Comparison of ENCODE assay signal across 24 cellular contexts in genomic region chr14:96261053-96261452, GRCh38. TPM values are rescaled to one million over a fixed set of nuclear protein-coding genes. Genes with fewer than 3 reads are reported as not detected.
DNase-seq lines count a peak whose midpoint lies in the region; ATAC-seq, FAIRE-seq and TF ChIP-seq lines count a peak whose summit lies in the region.
"Had no signal": no experiment of that assay in that cellular context is flagged by ENCODE, and none has a peak within 500 bp of the region (broad histone marks: within the 10 kb centered on the region; RNA-seq: fewer than 3 reads in every experiment).

No MANE protein-coding gene starts in this region.

- H3K9me3 ChIP-seq in A549 (peaks cover 8% of the 10 kb centered on the region), IMR-90 (ENCODE audit: control insufficient read depth, insufficient read depth, low read length) (peaks cover 5% of the 10 kb centered on the region), hepatocyte (ENCODE audit: low read depth) (no peaks in the 10 kb centered on the region)

- H4K20me1 ChIP-seq in IMR-90 (ENCODE audit: insufficient read depth, low read length) (peaks cover 34% of the 10 kb centered on the region), hepatocyte (ENCODE audit: insufficient read depth, poor library complexity, severe bottlenecking) (no peaks in the 10 kb centered on the region)

- POLR2A ChIA-PET in A549 (lab: Yijun Ruan, JAX): interaction anchor here (1.1 kb wide), 1 partner anchor 14 kb away, joined by 4 read pairs; no protein-coding TSS in a partner anchor
- POLR2A ChIA-PET in IMR-90 (lab: Charles Lee; ENCODE audit: unreplicated experiment): no interaction called here

- H2BK120ac ChIP-seq in IMR-90 (ENCODE audit: low read depth, low read length): peak overlapping the region; percentile 47

- peak overlapping the region; percentile 53; the same call in 1 of the 2 replicates for H3K14ac ChIP-seq in IMR-90 (replicated peaks; ENCODE audit: low read depth, low read length)

- peak overlapping the region; percentile 86 for H2BK5ac ChIP-seq in IMR-90 (ENCODE audit: low read depth, low read length, poor library complexity, severe bottlenecking)

- TF ChIP-seq POLR2A in A549 (IDR thresholded peaks at IDR 0.05; ENCODE audit: low read length): no peak
- no peak for TF ChIP-seq POLR2A in IMR-90 (IDR thresholded peaks at IDR 0.05; ENCODE audit: low read depth, low read length)

- peak overlapping the region; percentile 57 for H3K4me2 ChIP-seq in A549
- H3K4me2 ChIP-seq in IMR-90 (ENCODE audit: low read depth, low read length): peak overlapping the region; percentile 40
- H3K4me2 ChIP-seq in hepatocyte: no peak overlapping the region

- dilution Hi-C loops in IMR-90 (cut with HindIII; ENCODE audit: low sequenced_read_pairs, unreplicated experiment): no loop called here

- H3K4ac ChIP-seq in IMR-90 (ENCODE audit: low read depth, low read length): peak overlapping the region; percentile 64

- no peak for TF ChIP-seq EP300 in A549 (IDR thresholded peaks at IDR 0.05)

- peaks cover 27 to 70% of the 10 kb centered on the region in 2 experiments; a peak in 3 of 4 replicates for H3K79me1 ChIP-seq in IMR-90 (ENCODE audit: low read depth in 1 of 2, low read length in 2 of 2)

- TF ChIP-seq RAD21 in A549 (conservative IDR thresholded peaks at IDR 0.05 in 1 of 2, IDR thresholded peaks at IDR 0.05 in 1 of 2) (no peak), IMR-90 (IDR thresholded peaks at IDR 0.05; ENCODE audit: low read length) (no peak)

- H3K18ac ChIP-seq in IMR-90 (ENCODE audit: low read depth, low read length): peak overlapping the region; percentile 87

- H3K56ac ChIP-seq in IMR-90 (ENCODE audit: extremely low read depth, insufficient read depth, low read length): peak overlapping the region; percentile 51

- no peaks in the 10 kb centered on the region for H3K9me2 ChIP-seq in hepatocyte (replicated peaks; ENCODE audit: insufficient read depth)

- peak overlapping the region; percentile 68 for H2AK5ac ChIP-seq in IMR-90 (ENCODE audit: low read depth, low read length)

- ATAC-seq in A549 (peak in 1 of 2 experiments; percentile 10; a peak in 2 of 6 replicates), IMR-90 (ENCODE audit: low read depth) (no peak), HG02588 (IDR thresholded peaks at IDR 0.05; ENCODE audit: unreplicated experiment) (no peak), HG02571 (IDR thresholded peaks at IDR 0.05; ENCODE audit: unreplicated experiment) (no peak)
- ATAC-seq: T-cell had no signal

- H2BK20ac ChIP-seq in IMR-90 (ENCODE audit: low read depth, low read length): peak overlapping the region; percentile 72

- peaks cover 16% of the 10 kb centered on the region for H3K9me1 ChIP-seq in IMR-90 (ENCODE audit: insufficient read depth, low read length)

- peaks cover 12% of the 10 kb centered on the region for H3K79me2 ChIP-seq in hepatocyte

- peak overlapping the region; percentile 79 for H4K5ac ChIP-seq in IMR-90 (ENCODE audit: low read depth, low read length)

- peak overlapping the region; percentile 49 for H3K9ac ChIP-seq in IMR-90 (ENCODE audit: low read depth, low read length)

- H3K4me3 ChIP-seq in A549: no peak overlapping the region
- H3K4me3 ChIP-seq in IMR-90 (ENCODE audit: insufficient read depth, low read depth, low read length): no peak overlapping the region
- H3K4me3 ChIP-seq in hepatocyte: no peak overlapping the region

- peaks cover 57% of the 10 kb centered on the region for H3K36me3 ChIP-seq in IMR-90 (ENCODE audit: control insufficient read depth, insufficient read depth, low read length)
- no peaks in the 10 kb centered on the region for H3K36me3 ChIP-seq in hepatocyte (replicated peaks; ENCODE audit: insufficient read depth, low read depth)

- no peaks in the 10 kb centered on the region for H3K27me3 ChIP-seq in IMR-90 (ENCODE audit: control insufficient read depth, insufficient read depth, low read length)
- no peaks in the 10 kb centered on the region for H3K27me3 ChIP-seq in hepatocyte

- H4K8ac ChIP-seq in IMR-90 (ENCODE audit: low read depth in 2 of 2, low read length in 2 of 2): peak overlapping the region; percentile 16 to 34; a peak in 3 of 4 replicates

- no peak overlapping the region for H2AK9ac ChIP-seq in IMR-90 (replicated peaks; ENCODE audit: low read depth, low read length, poor library complexity)

- WGBS in A549 (ENCODE audit: missing lambda C conversion rate): 42% methylated on average over 5 of the region's 5 CpGs
- WGBS in IMR-90 (ENCODE audit: extremely low coverage in 2 of 2, insufficient read length in 1 of 2), 2 experiments: no CpG with 5 or more reads among the region's 5 CpGs
- 61% methylated on average over 5 of the region's 5 CpGs for WGBS in hepatocyte (ENCODE audit: low lambda C conversion rate, missing lambda C conversion rate)

- peak overlapping the region; percentile 63; the same call in 1 of the 2 replicates for H3K23ac ChIP-seq in IMR-90 (ENCODE audit: low read depth, low read length)

- BruUV-seq in IMR-90 (replicated peaks; lab: Mats Ljungman, UMichigan): no TSS peak

- no peak for DNase-seq in A549 (ENCODE audit: low read depth in 1 of 2, low spot score in 1 of 2)
- peak; percentile 35 for DNase-seq in IMR-90
- DNase-seq in NCI-H748 treated with DMSO at 0.1 percent for 48 hours (lab: John Stamatoyannopoulos, UW): peak; percentile 39
- no peak for DNase-seq in hepatocyte (ENCODE audit: low spot score)
- no peak for DNase-seq in frontal cortex (ENCODE audit: low spot score in 2 of 2)
- DNase-seq in mesenteric fat pad (ENCODE audit: low spot score): no peak
- DNase-seq: activated CD4-positive, alpha-beta T cell treated with anti-CD3 and anti-CD28 coated beads, Interleukin-2, amount 50 U/mL, for 48 hours; activated naive CD4-positive, alpha-beta T cell; activated T-cell treated with anti-CD3 and anti-CD28 coated beads for 4 hours; caudate nucleus; CD4-positive, CD25-positive, alpha-beta regulatory T cell; left cardiac atrium; MM.1S; stimulated activated CD4-positive, alpha-beta T cell treated with anti-CD3 and anti-CD28 coated beads, Interleukin-4, amount 100 ng/mL, for 1 hour; T-cell had no signal

- intact Hi-C loops in IMR-90 (cut with micrococcal nuclease): loop anchor here (10.0 kb wide), 1 partner anchor 726 kb away; the partner anchor contains the start of gene GLRX5

- peak overlapping the region; percentile 67 for H4K91ac ChIP-seq in IMR-90 (ENCODE audit: insufficient read depth, low read depth, low read length)

- FAIRE-seq in A549 (lab: Jason Lieb, UNC) (no peak), frontal cortex (lab: Jason Lieb, UNC) (no peak)

- CTCF ChIA-PET in A549 (lab: Yijun Ruan, JAX): interaction anchor here (0.7 to 7.0 kb wide), 7 partner anchors 9 to 166 kb away, joined by 3 to 65 read pairs (median 5); no protein-coding TSS in a partner anchor
- CTCF ChIA-PET in IMR-90 (lab: Yijun Ruan, JAX): interaction anchor here (1.2 kb wide), 1 partner anchor 162 kb away, joined by 4 read pairs; no protein-coding TSS in a partner anchor

- peak overlapping the region; percentile 55 for H2BK15ac ChIP-seq in IMR-90 (ENCODE audit: low read depth, low read length)

- in situ Hi-C loops in IMR-90 (cut with MboI; ENCODE audit: low sequenced_read_pairs): loop anchor here (25.0 kb wide), 1 partner anchor 724 kb away; the partner anchor contains the start of gene GLRX5

- H3K4me1 ChIP-seq in A549: peaks cover 23% of the 10 kb centered on the region
- H3K4me1 ChIP-seq in IMR-90 (ENCODE audit: control insufficient read depth, insufficient read depth, low read length): peaks cover 32% of the 10 kb centered on the region
- H3K4me1 ChIP-seq in hepatocyte (ENCODE audit: insufficient read depth): no peaks in the 10 kb centered on the region

- H2AFZ ChIP-seq in IMR-90 (replicated peaks; ENCODE audit: low read length, poor library complexity): no peak overlapping the region
- H2AFZ ChIP-seq in hepatocyte: no peak overlapping the region

- TF ChIP-seq CTCF in A549 (IDR thresholded peaks at IDR 0.05) (no peak), IMR-90 (conservative IDR thresholded peaks at IDR 0.05; ENCODE audit: low read depth, low read length) (no peak), hepatocyte (IDR thresholded peaks at IDR 0.05; ENCODE audit: poor library complexity) (no peak)

- peak overlapping the region; percentile 62 to 64 for H3K27ac ChIP-seq in A549
- H3K27ac ChIP-seq in IMR-90 (ENCODE audit: insufficient read depth, low read length): peak overlapping the region; percentile 88; the same call in 1 of the 2 replicates
- H3K27ac ChIP-seq in hepatocyte: peak overlapping the region; percentile 8
- H3K27ac ChIP-seq: epithelial cell of prostate had no signal

TF ChIP-seq in A549, 52 proteins besides CTCF, POLR2A, EP300 and RAD21 (continues in another document):
- TF ChIP-seq HOXB13 (CRISPR knock-in tag; IDR thresholded peaks at IDR 0.05; ENCODE audit: low read depth) (no peak), EHMT2 (IDR thresholded peaks at IDR 0.05; ENCODE audit: low read depth) (no peak)

TF ChIP-seq in IMR-90, 13 proteins besides CTCF, POLR2A, EP300 and RAD21 (continues in another document):
- TF ChIP-seq CEBPB (IDR thresholded peaks at IDR 0.05; ENCODE audit: low read depth, low read length): no peak
- TF ChIP-seq MXI1 (IDR thresholded peaks at IDR 0.05; ENCODE audit: borderline replicate concordance, low read depth, low read length): no peak

RNA-seq across cellular contexts. Expression of gene BDKRB1, which starts 5.0 kb away (rescaled TPM):
- polyA plus RNA-seq in A549 (2011; rRNA removed): 3.3 and 3.5 TPM in 2 replicates
- polyA plus RNA-seq in A549 (2012; cell fraction: cytosol; rRNA removed): 1.4 and 2.8 TPM in 2 replicates
- 5.9 and 7.0 TPM in 2 replicates for polyA plus RNA-seq in A549 (2012; cell fraction: nucleus; rRNA removed)
- 2.6 to 3.3 TPM (median 2.8 TPM) in 3 replicates for polyA plus RNA-seq in A549 (2017; fragmentation: RNase III; extraction: RNeasy Plus Mini Kit Qiagen cat#74134 plus additional on column Dnase treatment)
- polyA minus RNA-seq in A549 (2011; rRNA and poly(A)+ RNA removed): 1.7 and 2.5 TPM in 2 replicates
- 51.4 and 56.5 TPM in 2 replicates for total RNA-seq in IMR-90 (2012; rRNA removed)
- 130 and 142 TPM in 2 replicates for polyA plus RNA-seq in IMR-90 (2012; rRNA removed)
- 48.1 and 276 TPM in 2 replicates for polyA plus RNA-seq in IMR-90 (2012; cell fraction: cytosol; rRNA removed)
- polyA plus RNA-seq in IMR-90 (2012; cell fraction: nucleus; rRNA removed; ENCODE audit: low replicate concordance): 226 and 290 TPM in 2 replicates
- total RNA-seq in hepatocyte: 11.9 and 15.3 TPM in 2 replicates
- polyA plus RNA-seq in hepatocyte: 33.0 and 48.6 TPM in 2 replicates
- total RNA-seq in frontal cortex: 0.41 TPM
- 0.71 TPM for total RNA-seq in mesenteric fat pad
- total RNA-seq: CD4-positive, CD25-positive, alpha-beta regulatory T cell; dermis microvascular lymphatic vessel endothelial cell; glomerular endothelial cell; progenitor cell of endocrine pancreas; Right ventricle myocardium inferior; skeletal muscle tissue; T-cell had no signal
- polyA plus RNA-seq: CD4-positive, CD25-positive, alpha-beta regulatory T cell; neural cell had no signal

RNA-seq across cellular contexts. Expression of gene BDKRB2, which starts 56.4 kb away (rescaled TPM):
- polyA plus RNA-seq in A549 (2011; rRNA removed) (21.6 and 26.6 TPM in 2 replicates), A549 (2017; fragmentation: RNase III; extraction: RNeasy Plus Mini Kit Qiagen cat#74134 plus additional on column Dnase treatment) (12.1 to 19.6 TPM (median 13.9 TPM) in 3 replicates), IMR-90 (2012; rRNA removed) (52.1 and 60.9 TPM in 2 replicates), hepatocyte (4.4 and 5.2 TPM in 2 replicates)
- 7.2 and 9.5 TPM in 2 replicates for polyA plus RNA-seq in A549 (2012; cell fraction: cytosol; rRNA removed)
- 11.9 and 13.6 TPM in 2 replicates for polyA plus RNA-seq in A549 (2012; cell fraction: nucleus; rRNA removed)
- polyA minus RNA-seq in A549 (2011; rRNA and poly(A)+ RNA removed): 66.9 and 71.1 TPM in 2 replicates
- total RNA-seq in IMR-90 (2012; rRNA removed) (60.5 and 73.1 TPM in 2 replicates), hepatocyte (4.7 and 5.9 TPM in 2 replicates), frontal cortex (0.41 TPM), mesenteric fat pad (11.4 TPM)
- polyA plus RNA-seq in IMR-90 (2012; cell fraction: cytosol; rRNA removed): 32.4 and 87.1 TPM in 2 replicates
- 63.4 and 68.9 TPM in 2 replicates for polyA plus RNA-seq in IMR-90 (2012; cell fraction: nucleus; rRNA removed; ENCODE audit: low replicate concordance)
- total RNA-seq: CD4-positive, CD25-positive, alpha-beta regulatory T cell had no signal
- polyA plus RNA-seq: CD4-positive, CD25-positive, alpha-beta regulatory T cell; neural cell had no signal

Comparison
In these comparisons a context has a peak if more than half of its experiments do, and no peak if none do; other contexts are left out.
1. DNase-seq: peak in IMR-90 (single experiment) and NCI-H748 treated with DMSO at 0.1 percent for 48 hours (single experiment); none in A549 (0 of 2), hepatocyte (single experiment), frontal cortex (0 of 2) and mesenteric fat pad (single experiment).
2. H3K27ac ChIP-seq: peak in every context shown above with its lines; median percentile 88 in IMR-90; 63 in A549; 8 in hepatocyte.